In the genomic region with DNA sequence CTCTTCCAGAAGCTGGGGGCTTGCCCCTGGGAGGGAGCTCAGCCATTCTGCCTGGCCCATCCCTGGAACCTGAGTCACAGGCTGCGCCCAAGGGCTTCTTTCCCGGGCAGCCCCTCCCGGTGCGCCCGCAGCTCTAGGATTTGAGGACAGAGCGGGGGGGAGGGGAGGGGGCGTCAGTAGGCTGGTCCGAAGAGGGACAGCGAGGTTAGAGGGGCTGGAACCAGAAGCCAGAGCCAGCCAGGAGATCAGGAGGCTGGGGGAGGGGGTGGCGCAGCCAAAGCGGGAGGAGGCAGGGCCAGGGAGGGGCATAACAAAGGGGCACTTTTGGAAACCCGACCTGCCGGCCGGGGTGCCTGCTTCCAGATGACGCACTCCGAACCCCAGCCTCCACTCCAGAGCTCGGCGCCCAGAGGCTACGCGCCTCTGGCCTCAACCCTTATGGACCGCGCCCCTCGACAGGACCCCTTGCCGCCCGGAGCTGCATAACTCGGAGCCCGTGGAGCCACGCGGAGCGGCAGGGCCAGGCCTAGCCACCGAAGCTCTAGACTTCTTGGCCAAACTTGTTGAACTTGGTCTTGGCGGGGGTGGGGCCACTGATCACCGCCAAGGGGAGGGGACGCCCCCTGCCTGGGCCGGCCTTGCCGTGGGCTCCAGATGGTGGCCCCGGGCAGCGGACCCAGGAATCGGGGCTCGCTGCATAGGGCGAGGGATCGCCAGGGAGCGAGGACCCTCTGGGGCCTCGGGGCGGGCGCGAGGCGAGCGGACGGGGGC, we compare ENCODE assay signal across 8 cellular contexts. TPM values are rescaled to one million over a fixed set of nuclear protein-coding genes. Genes with fewer than 3 reads are reported as not detected.
A peak's percentile ranks its signal among the peaks of the same experiment; 100 is the strongest.
DNase-seq lines count a peak whose midpoint lies in the region; ATAC-seq and TF ChIP-seq lines count a peak whose summit lies in the region.

No MANE protein-coding gene starts in this region.

- peak overlapping the region; percentile 45 to 70 for H3K4me3 Mint-ChIP-seq in activated T-cell treated with anti-CD3 and anti-CD28 coated beads, Interleukin-2, amount 50 U/mL, for 72 hours

- WGBS in ovary, 3 donors: 2 to 6% (median 5%) methylated on average over 31 to 50 of the region's 50 CpGs

- DNase-seq in D341Med (ENCODE audit: low spot score): peak; percentile 64
- DNase-seq in HT1080 (ENCODE audit: low read depth): peak; percentile 60
- peak in 1 of 2 donors; percentile 17 for DNase-seq in activated T-cell treated with anti-CD3 and anti-CD28 coated beads, Interleukin-2, amount 50 U/mL, for 72 hours
- peak; percentile 78 for DNase-seq in Right ventricle myocardium superior
- DNase-seq in ovary: peak; percentile 70 to 79 (median 72)
- DNase-seq in NCI-H2081 (lab: John Stamatoyannopoulos, UW): no peak
- no peak for DNase-seq in GM19240 (ENCODE audit: insufficient read length, low spot score)
- DNase-seq in NCI-H2029 treated with DMSO at 0.1 percent for 48 hours (lab: John Stamatoyannopoulos, UW): no peak

- ATAC-seq in activated T-cell treated with anti-CD3 and anti-CD28 coated beads, Interleukin-2, amount 50 U/mL, for 72 hours (replicated peaks in 1 of 2): peak; percentile 19 to 23
- ATAC-seq in Right ventricle myocardium superior (ENCODE audit: poor library complexity): peak; percentile 42

- H3K36me3 Mint-ChIP-seq in activated T-cell treated with anti-CD3 and anti-CD28 coated beads, Interleukin-2, amount 50 U/mL, for 72 hours (ENCODE audit: insufficient read depth in 2 of 2): no peaks in the 10 kb centered on the region

- H3K27me3 Mint-ChIP-seq in activated T-cell treated with anti-CD3 and anti-CD28 coated beads, Interleukin-2, amount 50 U/mL, for 72 hours (ENCODE audit: low read depth): peaks cover 10% of the 10 kb centered on the region

- H3K9me3 ChIP-seq in ovary: no peaks in the 10 kb centered on the region

- TF ChIP-seq EP300 in ovary (IDR thresholded peaks at IDR 0.05): no peak

- no peak for TF ChIP-seq CTCF in ovary (IDR thresholded peaks at IDR 0.05)

- H3K27me3 ChIP-seq in ovary: no peaks in the 10 kb centered on the region

- H3K27ac ChIP-seq in ovary: peak overlapping the region; percentile 81 to 94

- H3K9me3 Mint-ChIP-seq in activated T-cell treated with anti-CD3 and anti-CD28 coated beads, Interleukin-2, amount 50 U/mL, for 72 hours: no peaks in the 10 kb centered on the region

- peaks cover 10% of the 10 kb centered on the region for H3K4me1 Mint-ChIP-seq in activated T-cell treated with anti-CD3 and anti-CD28 coated beads, Interleukin-2, amount 50 U/mL, for 72 hours (ENCODE audit: low read depth)

- H3K36me3 ChIP-seq in ovary: no peaks in the 10 kb centered on the region

- no peak for TF ChIP-seq POLR2A in ovary (IDR thresholded peaks at IDR 0.05)

- H3K4me3 ChIP-seq in ovary: peak overlapping the region; percentile 61

- intact Hi-C loops in Right ventricle myocardium superior (cut with DNase I): no loop called here
- intact Hi-C loops in ovary (cut with DNase I): loop anchor here in 2 of 4 donors (2.0 to 10.0 kb wide), 2 partner anchors 29 to 229 kb away; a partner anchor contains a TSS

- H3K27ac Mint-ChIP-seq in activated T-cell treated with anti-CD3 and anti-CD28 coated beads, Interleukin-2, amount 50 U/mL, for 72 hours: no peak overlapping the region

- peaks cover 8% of the 10 kb centered on the region for H3K4me1 ChIP-seq in ovary (ENCODE audit: insufficient read depth)

RNA-seq across cellular contexts. Expression of a gene that starts 0.7 kb away (rescaled TPM):
- 57.4 and 64.6 TPM in 2 replicates for total RNA-seq in HT1080 (2014; rRNA removed; shearing (Covaris generic))
- polyA plus RNA-seq in HT1080 (2015; cell fraction: cytosol; rRNA removed): 36.4 and 38.4 TPM in 2 replicates
- polyA plus RNA-seq in HT1080 (2015; cell fraction: nucleus; rRNA removed): 26.7 and 33.7 TPM in 2 replicates
- total RNA-seq in activated T-cell treated with anti-CD3 and anti-CD28 coated beads, Interleukin-2, amount 50 U/mL, for 72 hours: 10 to 100 TPM in 1 of 2 donors, 1 to 10 TPM in 1; 4.6 to 10.2 TPM
- total RNA-seq in Right ventricle myocardium superior (175 TPM), ovary (10 to 100 TPM; 26.1 to 69.8 (median 40.8) TPM)
- 10 to 100 TPM in 1 of 2 donors, 1 to 10 TPM in 1; 2.9 to 25.7 TPM for polyA plus RNA-seq in ovary

RNA-seq across cellular contexts. Expression of a gene that starts 8.8 kb away (rescaled TPM):
- 66.5 and 78.6 TPM in 2 replicates for total RNA-seq in HT1080 (2014; rRNA removed; shearing (Covaris generic))
- 68.8 and 69.6 TPM in 2 replicates for polyA plus RNA-seq in HT1080 (2015; cell fraction: cytosol; rRNA removed)
- polyA plus RNA-seq in HT1080 (2015; cell fraction: nucleus; rRNA removed): 159 and 164 TPM in 2 replicates
- 10 to 100 TPM; 83.8 to 91.6 TPM for total RNA-seq in activated T-cell treated with anti-CD3 and anti-CD28 coated beads, Interleukin-2, amount 50 U/mL, for 72 hours
- total RNA-seq in Right ventricle myocardium superior (46.1 TPM), ovary (10 to 100 TPM; 66.0 to 94.9 (median 75.2) TPM)
- polyA plus RNA-seq in ovary: 10 to 100 TPM; 41.5 to 65.2 TPM

RNA-seq across cellular contexts. Expression of a gene that starts 29.3 kb away (rescaled TPM):
- 122 and 126 TPM in 2 replicates for total RNA-seq in HT1080 (2014; rRNA removed; shearing (Covaris generic))
- polyA plus RNA-seq in HT1080 (2015; cell fraction: cytosol; rRNA removed): 81.7 and 90.8 TPM in 2 replicates
- polyA plus RNA-seq in HT1080 (2015; cell fraction: nucleus; rRNA removed): 262 and 278 TPM in 2 replicates
- total RNA-seq in activated T-cell treated with anti-CD3 and anti-CD28 coated beads, Interleukin-2, amount 50 U/mL, for 72 hours: 100 to 1,000 TPM; 306 to 397 TPM
- total RNA-seq in Right ventricle myocardium superior (9.3 TPM), ovary (10 to 100 TPM; 20.0 to 34.7 (median 25.8) TPM)
- 10 to 100 TPM; 21.1 to 40.6 TPM for polyA plus RNA-seq in ovary

Comparison
In these comparisons a context has a peak if more than half of its experiments do, and no peak if none do; other contexts are left out.
1. DNase-seq: peak in D341Med (single experiment), HT1080 (single experiment), Right ventricle myocardium superior (single experiment) and ovary (5 of 5); none in NCI-H2081 (0 of 2), GM19240 (single experiment) and NCI-H2029 treated with DMSO at 0.1 percent for 48 hours (single experiment).